In genomic region chr20:41505198-41505597, GRCh38 we compare ENCODE assay signal across 1 cellular context.
TF ChIP-seq lines count a peak whose summit lies in the region.

No MANE protein-coding gene starts in this region.

TF ChIP-seq in GM12878, 131 proteins besides CTCF, POLR2A, EP300 and RAD21 (continued from another document):
- TF ChIP-seq, protein P1, sequence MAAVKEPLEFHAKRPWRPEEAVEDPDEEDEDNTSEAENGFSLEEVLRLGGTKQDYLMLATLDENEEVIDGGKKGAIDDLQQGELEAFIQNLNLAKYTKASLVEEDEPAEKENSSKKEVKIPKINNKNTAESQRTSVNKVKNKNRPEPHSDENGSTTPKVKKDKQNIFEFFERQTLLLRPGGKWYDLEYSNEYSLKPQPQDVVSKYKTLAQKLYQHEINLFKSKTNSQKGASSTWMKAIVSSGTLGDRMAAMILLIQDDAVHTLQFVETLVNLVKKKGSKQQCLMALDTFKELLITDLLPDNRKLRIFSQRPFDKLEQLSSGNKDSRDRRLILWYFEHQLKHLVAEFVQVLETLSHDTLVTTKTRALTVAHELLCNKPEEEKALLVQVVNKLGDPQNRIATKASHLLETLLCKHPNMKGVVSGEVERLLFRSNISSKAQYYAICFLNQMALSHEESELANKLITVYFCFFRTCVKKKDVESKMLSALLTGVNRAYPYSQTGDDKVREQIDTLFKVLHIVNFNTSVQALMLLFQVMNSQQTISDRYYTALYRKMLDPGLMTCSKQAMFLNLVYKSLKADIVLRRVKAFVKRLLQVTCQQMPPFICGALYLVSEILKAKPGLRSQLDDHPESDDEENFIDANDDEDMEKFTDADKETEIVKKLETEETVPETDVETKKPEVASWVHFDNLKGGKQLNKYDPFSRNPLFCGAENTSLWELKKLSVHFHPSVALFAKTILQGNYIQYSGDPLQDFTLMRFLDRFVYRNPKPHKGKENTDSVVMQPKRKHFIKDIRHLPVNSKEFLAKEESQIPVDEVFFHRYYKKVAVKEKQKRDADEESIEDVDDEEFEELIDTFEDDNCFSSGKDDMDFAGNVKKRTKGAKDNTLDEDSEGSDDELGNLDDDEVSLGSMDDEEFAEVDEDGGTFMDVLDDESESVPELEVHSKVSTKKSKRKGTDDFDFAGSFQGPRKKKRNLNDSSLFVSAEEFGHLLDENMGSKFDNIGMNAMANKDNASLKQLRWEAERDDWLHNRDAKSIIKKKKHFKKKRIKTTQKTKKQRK (IDR thresholded peaks at IDR 0.05; ENCODE audit: low read depth, low read length) = no peak
- TF ChIP-seq BACH1 (IDR thresholded peaks at IDR 0.05; ENCODE audit: borderline replicate concordance) (no peak), HCFC1 (IDR thresholded peaks at IDR 0.05; ENCODE audit: low read length) (no peak), SREBF1 (IDR thresholded peaks at IDR 0.05; ENCODE audit: low read length) (no peak), BRCA1 (IDR thresholded peaks at IDR 0.05; ENCODE audit: low read depth, low read length) (no peak), BCL11A (IDR thresholded peaks at IDR 0.05; ENCODE audit: low read depth, low read length) (no peak), RELA (IDR thresholded peaks at IDR 0.05; ENCODE audit: borderline replicate concordance, partially characterized antibody) (no peak), NFYA (IDR thresholded peaks at IDR 0.05; ENCODE audit: borderline replicate concordance, low read depth, low read length) (no peak), RAD51 (IDR thresholded peaks at IDR 0.05) (no peak)
- TF ChIP-seq, protein P2, sequence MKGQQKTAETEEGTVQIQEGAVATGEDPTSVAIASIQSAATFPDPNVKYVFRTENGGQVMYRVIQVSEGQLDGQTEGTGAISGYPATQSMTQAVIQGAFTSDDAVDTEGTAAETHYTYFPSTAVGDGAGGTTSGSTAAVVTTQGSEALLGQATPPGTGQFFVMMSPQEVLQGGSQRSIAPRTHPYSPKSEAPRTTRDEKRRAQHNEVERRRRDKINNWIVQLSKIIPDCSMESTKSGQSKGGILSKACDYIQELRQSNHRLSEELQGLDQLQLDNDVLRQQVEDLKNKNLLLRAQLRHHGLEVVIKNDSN (IDR thresholded peaks at IDR 0.05; ENCODE audit: borderline replicate concordance, extremely low read length, insufficient read depth, low read depth, low read length) = no peak
- TF ChIP-seq, protein P3, sequence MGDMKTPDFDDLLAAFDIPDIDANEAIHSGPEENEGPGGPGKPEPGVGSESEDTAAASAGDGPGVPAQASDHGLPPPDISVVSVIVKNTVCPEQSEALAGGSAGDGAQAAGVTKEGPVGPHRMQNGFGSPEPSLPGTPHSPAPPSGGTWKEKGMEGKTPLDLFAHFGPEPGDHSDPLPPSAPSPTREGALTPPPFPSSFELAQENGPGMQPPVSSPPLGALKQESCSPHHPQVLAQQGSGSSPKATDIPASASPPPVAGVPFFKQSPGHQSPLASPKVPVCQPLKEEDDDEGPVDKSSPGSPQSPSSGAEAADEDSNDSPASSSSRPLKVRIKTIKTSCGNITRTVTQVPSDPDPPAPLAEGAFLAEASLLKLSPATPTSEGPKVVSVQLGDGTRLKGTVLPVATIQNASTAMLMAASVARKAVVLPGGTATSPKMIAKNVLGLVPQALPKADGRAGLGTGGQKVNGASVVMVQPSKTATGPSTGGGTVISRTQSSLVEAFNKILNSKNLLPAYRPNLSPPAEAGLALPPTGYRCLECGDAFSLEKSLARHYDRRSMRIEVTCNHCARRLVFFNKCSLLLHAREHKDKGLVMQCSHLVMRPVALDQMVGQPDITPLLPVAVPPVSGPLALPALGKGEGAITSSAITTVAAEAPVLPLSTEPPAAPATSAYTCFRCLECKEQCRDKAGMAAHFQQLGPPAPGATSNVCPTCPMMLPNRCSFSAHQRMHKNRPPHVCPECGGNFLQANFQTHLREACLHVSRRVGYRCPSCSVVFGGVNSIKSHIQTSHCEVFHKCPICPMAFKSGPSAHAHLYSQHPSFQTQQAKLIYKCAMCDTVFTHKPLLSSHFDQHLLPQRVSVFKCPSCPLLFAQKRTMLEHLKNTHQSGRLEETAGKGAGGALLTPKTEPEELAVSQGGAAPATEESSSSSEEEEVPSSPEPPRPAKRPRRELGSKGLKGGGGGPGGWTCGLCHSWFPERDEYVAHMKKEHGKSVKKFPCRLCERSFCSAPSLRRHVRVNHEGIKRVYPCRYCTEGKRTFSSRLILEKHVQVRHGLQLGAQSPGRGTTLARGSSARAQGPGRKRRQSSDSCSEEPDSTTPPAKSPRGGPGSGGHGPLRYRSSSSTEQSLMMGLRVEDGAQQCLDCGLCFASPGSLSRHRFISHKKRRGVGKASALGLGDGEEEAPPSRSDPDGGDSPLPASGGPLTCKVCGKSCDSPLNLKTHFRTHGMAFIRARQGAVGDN (IDR thresholded peaks at IDR 0.05) = no peak
TF ChIP-seq in GM12878: peak in this region for 0.
